ENCODE assay signal across 9 cellular contexts in the genomic region with DNA sequence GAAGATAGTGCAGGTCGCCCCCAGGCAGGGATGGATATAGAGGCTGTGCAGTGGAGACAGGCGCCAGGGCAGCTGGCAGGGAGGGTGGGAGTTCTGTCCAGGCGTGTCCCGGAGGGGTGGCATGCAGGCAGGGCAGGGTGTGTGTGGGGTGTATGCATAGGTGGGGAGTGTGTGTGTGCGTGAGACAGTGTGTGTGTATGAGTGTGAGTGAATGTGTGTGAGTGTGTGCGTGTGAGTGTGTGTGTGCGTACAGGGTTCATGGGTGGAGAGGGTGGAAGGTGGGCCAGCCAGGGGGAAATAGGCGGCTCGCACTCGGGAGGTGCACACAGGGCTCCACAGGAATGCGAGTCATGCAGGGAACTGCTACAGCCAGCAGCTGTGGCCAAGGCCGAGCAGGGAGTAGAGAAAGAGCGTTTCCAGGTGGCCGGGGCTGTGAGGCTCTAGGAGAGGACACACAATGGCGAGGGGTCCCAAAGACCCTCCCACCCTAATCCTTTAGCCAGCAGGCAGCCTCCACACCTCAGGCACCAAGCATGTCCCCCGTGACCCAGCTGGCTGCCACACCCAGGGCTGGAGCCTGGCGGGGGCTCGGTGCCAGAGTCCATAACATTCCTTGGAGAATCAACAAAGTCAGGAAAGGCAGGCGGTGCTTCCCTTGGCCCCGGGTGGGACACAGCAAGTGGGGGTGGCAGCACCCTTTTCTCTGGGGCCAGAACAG. TPM values are rescaled to one million over a fixed set of nuclear protein-coding genes. Genes with fewer than 3 reads are reported as not detected.
DNase-seq lines count a peak whose midpoint lies in the region; ATAC-seq and TF ChIP-seq lines count a peak whose summit lies in the region.
"Had no signal": no experiment of that assay in that cellular context is flagged by ENCODE, and none has a peak within 500 bp of the region (broad histone marks: within the 10 kb centered on the region; RNA-seq: fewer than 3 reads in every experiment).

No MANE protein-coding gene starts in this region.

- H3K27ac ChIP-seq in AG04450 (ENCODE audit: low read depth, low read length): peak overlapping the region; percentile 78
- H3K27ac ChIP-seq: HL-60 had no signal

- ATAC-seq in esophagus mucosa (peak; percentile 2), HG02588 (IDR thresholded peaks at IDR 0.05; ENCODE audit: unreplicated experiment) (no peak)

- H3K36me3 Mint-ChIP-seq in nephron (ENCODE audit: low read depth): no peaks in the 10 kb centered on the region

- peaks cover 22% of the 10 kb centered on the region for H3K36me3 ChIP-seq in NT2/D1 (ENCODE audit: insufficient read depth, insufficient read length, low read length)

- POLR2A ChIA-PET in AG04450 (lab: Yijun Ruan, JAX): interaction anchor here (0.6 to 1.2 kb wide), 3 partner anchors 16 to 217 kb away, joined by 3 to 5 read pairs (median 4); no protein-coding TSS in a partner anchor

- peaks cover 47% of the 10 kb centered on the region for H3K4me1 ChIP-seq in NT2/D1 (ENCODE audit: insufficient read depth, insufficient read length)

- H3K4me1 Mint-ChIP-seq in nephron: peaks cover 36% of the 10 kb centered on the region

- H3K27me3 Mint-ChIP-seq in nephron (ENCODE audit: low read depth): no peaks in the 10 kb centered on the region

- H3K9me3 Mint-ChIP-seq in nephron: no peaks in the 10 kb centered on the region

- H3K4me3 ChIP-seq in AG04450 (ENCODE audit: low read depth, low read length): no peak overlapping the region
- no peak overlapping the region for H3K4me3 ChIP-seq in NT2/D1 (ENCODE audit: insufficient read length, low read depth)

- DNase-seq in AG04450 (ENCODE audit: low read depth, low spot score) (no peak), NT2/D1 (ENCODE audit: low read depth, low spot score) (no peak), DMS79 treated with DMSO at 0.1 percent for 48 hours (lab: John Stamatoyannopoulos, UW) (no peak), retina (no peak), HUDEP-2 (lab: John Stamatoyannopoulos, UW; ENCODE audit: unreplicated experiment in 76 of 76) (no peak)

- peak overlapping the region; percentile 66 for H3K9ac ChIP-seq in NT2/D1 (ENCODE audit: insufficient read length, low read depth)

- peak overlapping the region; percentile 85 to 94 (median 93) for H3K27ac Mint-ChIP-seq in nephron

- CTCF ChIA-PET in AG04450 (lab: Charles Lee): interaction anchor here (1.1 to 3.3 kb wide), 3 partner anchors 7 to 71 kb away, joined by 3 to 28 read pairs (median 4); a partner anchor contains a TSS

- peak overlapping the region; percentile 35 to 44 (median 39) for H3K4me3 Mint-ChIP-seq in nephron

- no peaks in the 10 kb centered on the region; the same call in 1 of the 2 replicates for H3K9me3 ChIP-seq in AG04450 (ENCODE audit: control insufficient read depth, insufficient read depth, low read length)
- no peaks in the 10 kb centered on the region for H3K9me3 ChIP-seq in NT2/D1 (ENCODE audit: insufficient read depth, low read length)

- H3K27me3 ChIP-seq in AG04450 (ENCODE audit: control insufficient read depth, insufficient read depth, low read length) (no peaks in the 10 kb centered on the region), NT2/D1 (ENCODE audit: insufficient read depth, insufficient read length) (no peaks in the 10 kb centered on the region)

- TF ChIP-seq CTCF in AG04450 (IDR thresholded peaks at IDR 0.05; ENCODE audit: low read depth, low read length): no peak
- no peak for TF ChIP-seq CTCF in nephron (IDR thresholded peaks at IDR 0.05; ENCODE audit: unreplicated experiment in 3 of 3)

RNA-seq across cellular contexts. Expression of a gene that starts 4.6 kb away (rescaled TPM):
- polyA plus RNA-seq in AG04450 (2011; rRNA removed): 28.2 and 42.3 TPM in 2 replicates
- polyA minus RNA-seq in AG04450 (2011; rRNA and poly(A)+ RNA removed): 64.1 and 86.5 TPM in 2 replicates
- total RNA-seq in esophagus mucosa: 34.2 TPM

RNA-seq across cellular contexts. Expression of a gene that starts 7.7 kb away (rescaled TPM):
- 4.0 and 4.7 TPM in 2 replicates for polyA plus RNA-seq in AG04450 (2011; rRNA removed)
- 2.6 TPM in 2 replicates for polyA minus RNA-seq in AG04450 (2011; rRNA and poly(A)+ RNA removed)
- 3.5 TPM for total RNA-seq in esophagus mucosa

RNA-seq across cellular contexts. Expression of a gene that starts 20.5 kb away (rescaled TPM):
- 12.4 and 13.2 TPM in 2 replicates for polyA plus RNA-seq in AG04450 (2011; rRNA removed)
- 10.0 and 11.4 TPM in 2 replicates for polyA minus RNA-seq in AG04450 (2011; rRNA and poly(A)+ RNA removed)
- 22.6 TPM for total RNA-seq in esophagus mucosa

RNA-seq across cellular contexts. Expression of a gene that starts 33.9 kb away (rescaled TPM):
- polyA plus RNA-seq in AG04450 (2011; rRNA removed): 4.2 and 4.5 TPM in 2 replicates
- 3.2 and 5.0 TPM in 2 replicates for polyA minus RNA-seq in AG04450 (2011; rRNA and poly(A)+ RNA removed)
- 4.7 TPM for total RNA-seq in esophagus mucosa
